16 cellular contexts compared by ENCODE assay signal in genomic region chr22:24699861-24700260, GRCh38.
DNase-seq lines count a peak whose midpoint lies in the region; ATAC-seq and TF ChIP-seq lines count a peak whose summit lies in the region.
"Had no signal": no experiment of that assay in that cellular context is flagged by ENCODE, and none has a peak within 500 bp of the region (broad histone marks: within the 10 kb centered on the region; RNA-seq: fewer than 3 reads in every experiment).

No MANE protein-coding gene starts in this region.

- no peak overlapping the region for H3K56ac ChIP-seq in IMR-90 (ENCODE audit: extremely low read depth, insufficient read depth, low read length)

- no peak overlapping the region for H3K4me3 ChIP-seq in BLaER1 treated with 17β-estradiol and CSF1 and Interleukin-3, amounts not matched to agents 10 nM and 100 nM
- H3K4me3 ChIP-seq in IMR-90 (ENCODE audit: insufficient read depth, low read depth, low read length): no peak overlapping the region
- H3K4me3 ChIP-seq in neuronal stem cell (ENCODE audit: low read length in 2 of 2): no peak overlapping the region

- no peak overlapping the region for H2BK5ac ChIP-seq in IMR-90 (ENCODE audit: low read depth, low read length, poor library complexity, severe bottlenecking)
- no peak overlapping the region for H2BK5ac ChIP-seq in neuronal stem cell (ENCODE audit: low read length)

- no peaks in the 10 kb centered on the region for H3K79me1 ChIP-seq in IMR-90 (ENCODE audit: low read depth in 1 of 2, low read length in 2 of 2)
- peaks cover 1% of the 10 kb centered on the region for H3K79me1 ChIP-seq in neuronal stem cell (ENCODE audit: low read depth, low read length)

- peak overlapping the region; percentile 40 for H2BK20ac ChIP-seq in IMR-90 (ENCODE audit: low read depth, low read length)

- WGBS in IMR-90 (ENCODE audit: extremely low coverage in 2 of 2, insufficient read length in 1 of 2), 2 experiments: 87% methylated on average over 3 of the region's 5 CpGs; no CpG with 5 or more reads in 1 of the 2 experiments
- WGBS in neuronal stem cell (ENCODE audit: extremely low coverage in 2 of 2, insufficient read length in 2 of 2, insufficient replicate concordance in 1 of 2), 2 donors: no CpG with 5 or more reads among the region's 5 CpGs

- peak overlapping the region in 3 of 11 experiments; percentile 4 to 35 (median 25); a peak in 3 of 22 replicates for H3K27ac ChIP-seq in BLaER1 treated with 17β-estradiol and CSF1 and Interleukin-3, amounts not matched to agents 10 nM and 100 nM
- H3K27ac ChIP-seq in IMR-90 (ENCODE audit: insufficient read depth, low read length) (no peak overlapping the region), neuronal stem cell (replicated peaks; ENCODE audit: low read length) (no peak overlapping the region)

- ATAC-seq in IMR-90 (ENCODE audit: low read depth) (no peak), esophagus mucosa (peak; percentile 5)
- no peak for ATAC-seq in stimulated activated effector memory CD8-positive, alpha-beta T cell treated with anti-CD3 and anti-CD28 coated beads, Interleukin-12 subunit alpha, Interleukin-12 subunit beta, amount 100 ng/mL, for 72 hours

- peak overlapping the region in 9 of 11 experiments; percentile 14 to 61 (median 40); a peak in 13 of 22 replicates for H3K4me2 ChIP-seq in BLaER1 treated with 17β-estradiol and CSF1 and Interleukin-3, amounts not matched to agents 10 nM and 100 nM
- H3K4me2 ChIP-seq in IMR-90 (ENCODE audit: low read depth, low read length) (no peak overlapping the region), neuronal stem cell (ENCODE audit: insufficient read depth, low read length, poor library complexity, severe bottlenecking) (no peak overlapping the region)

- POLR2A ChIA-PET in IMR-90 (lab: Charles Lee; ENCODE audit: unreplicated experiment): no interaction called here

- H3K27ac Mint-ChIP-seq in stimulated activated effector memory CD8-positive, alpha-beta T cell treated with anti-CD3 and anti-CD28 coated beads, Interleukin-12 subunit alpha, Interleukin-12 subunit beta, amount 100 ng/mL, for 72 hours: no peak overlapping the region
- H3K27ac Mint-ChIP-seq: CD8-positive, alpha-beta memory T cell; IgD-negative memory B cell had no signal

- dilution Hi-C loops in IMR-90 (cut with HindIII; ENCODE audit: low sequenced_read_pairs, unreplicated experiment): no loop called here

- no peak overlapping the region for H2BK12ac ChIP-seq in neuronal stem cell (ENCODE audit: low read length)

- H3K9ac ChIP-seq in BLaER1 treated with 17β-estradiol and CSF1 and Interleukin-3, amounts not matched to agents 10 nM and 100 nM: 0 out of 22 replicates have a peak overlapping the region, but pooled peaks of 2 of the 11 experiments have one; percentile 7 to 9
- H3K9ac ChIP-seq in IMR-90 (ENCODE audit: low read depth, low read length): no peak overlapping the region
- no peak overlapping the region for H3K9ac ChIP-seq in neuronal stem cell (ENCODE audit: low read depth, low read length, poor library complexity)

- H3K4me3 Mint-ChIP-seq in stimulated activated effector memory CD8-positive, alpha-beta T cell treated with anti-CD3 and anti-CD28 coated beads, Interleukin-12 subunit alpha, Interleukin-12 subunit beta, amount 100 ng/mL, for 72 hours: no peak overlapping the region
- H3K4me3 Mint-ChIP-seq: CD8-positive, alpha-beta memory T cell; H9; IgD-negative memory B cell had no signal

- H4K8ac ChIP-seq in IMR-90 (ENCODE audit: low read depth in 2 of 2, low read length in 2 of 2): no peak overlapping the region
- H4K8ac ChIP-seq in neuronal stem cell (ENCODE audit: low read depth, low read length): no peak overlapping the region

- H2BK120ac ChIP-seq in IMR-90 (ENCODE audit: low read depth, low read length) (peak overlapping the region; percentile 19), neuronal stem cell (ENCODE audit: low read depth, low read length) (no peak overlapping the region)

- H4K20me1 ChIP-seq in BLaER1 treated with 17β-estradiol and CSF1 and Interleukin-3, amounts not matched to agents 10 nM and 100 nM: no peaks in the 10 kb centered on the region
- H4K20me1 ChIP-seq in IMR-90 (ENCODE audit: insufficient read depth, low read length): no peaks in the 10 kb centered on the region

- no peak for DNase-seq in IMR-90
- DNase-seq in neuronal stem cell (ENCODE audit: low spot score): no peak
- no peak for DNase-seq in stimulated activated effector memory CD8-positive, alpha-beta T cell treated with anti-CD3 and anti-CD28 coated beads, Interleukin-12 subunit alpha, Interleukin-12 subunit beta, amount 100 ng/mL, for 72 hours (ENCODE audit: low spot score in 2 of 2)
- DNase-seq in SKM-1 (lab: John Stamatoyannopoulos, UW; ENCODE audit: unreplicated experiment): no peak
- DNase-seq in effector CD8-positive, alpha-beta T cell (lab: John Stamatoyannopoulos, UW): no peak
- no peak for DNase-seq in NCI-H1930 (lab: John Stamatoyannopoulos, UW)
- DNase-seq: CD8-positive, alpha-beta memory T cell; H9; MM.1S; NCI-H1092; NCI-H146; NCI-H2081; Right ventricle myocardium superior had no signal

- H3K9me3 Mint-ChIP-seq in stimulated activated effector memory CD8-positive, alpha-beta T cell treated with anti-CD3 and anti-CD28 coated beads, Interleukin-12 subunit alpha, Interleukin-12 subunit beta, amount 100 ng/mL, for 72 hours: no peaks in the 10 kb centered on the region
- H3K9me3 Mint-ChIP-seq: CD8-positive, alpha-beta memory T cell; H9; IgD-negative memory B cell had no signal

- H3K23ac ChIP-seq in IMR-90 (ENCODE audit: low read depth, low read length) (no peak overlapping the region), neuronal stem cell (ENCODE audit: low read depth, low read length, poor library complexity) (no peak overlapping the region)

- no peak for TF ChIP-seq RAD21 in IMR-90 (IDR thresholded peaks at IDR 0.05; ENCODE audit: low read length)

- CTCF ChIA-PET in IMR-90 (lab: Yijun Ruan, JAX): no interaction called here

- no peak overlapping the region for H2AK9ac ChIP-seq in IMR-90 (replicated peaks; ENCODE audit: low read depth, low read length, poor library complexity)

- H4K5ac ChIP-seq in IMR-90 (ENCODE audit: low read depth, low read length): no peak overlapping the region; the same call in 1 of the 2 replicates

- H3K36me3 ChIP-seq in BLaER1 treated with 17β-estradiol and CSF1 and Interleukin-3, amounts not matched to agents 10 nM and 100 nM: no peaks in the 10 kb centered on the region
- H3K36me3 ChIP-seq in IMR-90 (ENCODE audit: control insufficient read depth, insufficient read depth, low read length) (no peaks in the 10 kb centered on the region), neuronal stem cell (replicated peaks in 1 of 2; ENCODE audit: control insufficient read depth in 2 of 2, insufficient read depth in 2 of 2, low read length in 2 of 2) (no peaks in the 10 kb centered on the region)

- H3K4me1 Mint-ChIP-seq in stimulated activated effector memory CD8-positive, alpha-beta T cell treated with anti-CD3 and anti-CD28 coated beads, Interleukin-12 subunit alpha, Interleukin-12 subunit beta, amount 100 ng/mL, for 72 hours: no peaks in the 10 kb centered on the region
- H3K4me1 Mint-ChIP-seq: CD8-positive, alpha-beta memory T cell; IgD-negative memory B cell had no signal

- in situ Hi-C loops in IMR-90 (cut with MboI; ENCODE audit: low sequenced_read_pairs): no loop called here

- H3K9me3 ChIP-seq in BLaER1 treated with 17β-estradiol and CSF1 and Interleukin-3, amounts not matched to agents 10 nM and 100 nM (replicated peaks in 1 of 11): no peaks in the 10 kb centered on the region; a peak in 1 of 22 replicates
- H3K9me3 ChIP-seq in IMR-90 (ENCODE audit: control insufficient read depth, insufficient read depth, low read length): no peaks in the 10 kb centered on the region
- H3K9me3 ChIP-seq in neuronal stem cell (replicated peaks in 1 of 2; ENCODE audit: control insufficient read depth in 2 of 2, insufficient read depth in 1 of 2, low read depth in 1 of 2, low read length in 2 of 2): peaks cover 0 to 1% of the 10 kb centered on the region in 2 donors

- no peak overlapping the region; the same call in 1 of the 2 replicates for H2AK5ac ChIP-seq in IMR-90 (ENCODE audit: low read depth, low read length)
- H2AK5ac ChIP-seq in neuronal stem cell (ENCODE audit: low read depth, low read length): no peak overlapping the region

- no peak overlapping the region for H3K14ac ChIP-seq in IMR-90 (replicated peaks; ENCODE audit: low read depth, low read length)
- no peak overlapping the region for H3K14ac ChIP-seq in neuronal stem cell (ENCODE audit: low read length)

- H3K18ac ChIP-seq in IMR-90 (ENCODE audit: low read depth, low read length): no peak overlapping the region
- H3K18ac ChIP-seq in neuronal stem cell (ENCODE audit: low read length): peak overlapping the region; percentile 77

- no peak for TF ChIP-seq CTCF in IMR-90 (conservative IDR thresholded peaks at IDR 0.05; ENCODE audit: low read depth, low read length)

- BruUV-seq in IMR-90 (replicated peaks; lab: Mats Ljungman, UMichigan): no TSS peak

- peak overlapping the region; percentile 22; the same call in 1 of the 2 replicates for H3K4ac ChIP-seq in IMR-90 (ENCODE audit: low read depth, low read length)
- no peak overlapping the region for H3K4ac ChIP-seq in neuronal stem cell (ENCODE audit: low read length)

- H2AFZ ChIP-seq in IMR-90 (replicated peaks; ENCODE audit: low read length, poor library complexity) (no peak overlapping the region), neuronal stem cell (ENCODE audit: low read length) (no peak overlapping the region)

- H3K27me3 ChIP-seq in BLaER1 treated with 17β-estradiol and CSF1 and Interleukin-3, amounts not matched to agents 10 nM and 100 nM: no peaks in the 10 kb centered on the region
- H3K27me3 ChIP-seq in IMR-90 (ENCODE audit: control insufficient read depth, insufficient read depth, low read length) (no peaks in the 10 kb centered on the region), neuronal stem cell (ENCODE audit: control insufficient read depth in 3 of 3, insufficient read depth in 3 of 3, low read depth in 1 of 3, low read length in 3 of 3) (peaks cover 0 to 17% (median 0%) of the 10 kb centered on the region in 3 experiments)

- H2BK15ac ChIP-seq in IMR-90 (ENCODE audit: low read depth, low read length) (no peak overlapping the region), neuronal stem cell (ENCODE audit: low read length) (no peak overlapping the region)

- H4K91ac ChIP-seq in IMR-90 (ENCODE audit: insufficient read depth, low read depth, low read length) (peak overlapping the region; percentile 44; the same call in 1 of the 2 replicates), neuronal stem cell (ENCODE audit: low read depth, low read length, poor library complexity) (no peak overlapping the region)

- no peak for TF ChIP-seq POLR2A in IMR-90 (IDR thresholded peaks at IDR 0.05; ENCODE audit: low read depth, low read length)

- H3K9me1 ChIP-seq in IMR-90 (ENCODE audit: insufficient read depth, low read length): peaks cover 22% of the 10 kb centered on the region

- peaks cover 33 to 57% (median 51%) of the 10 kb centered on the region in 10 experiments for H3K4me1 ChIP-seq in BLaER1 treated with 17β-estradiol and CSF1 and Interleukin-3, amounts not matched to agents 10 nM and 100 nM
- H3K4me1 ChIP-seq in IMR-90 (ENCODE audit: control insufficient read depth, insufficient read depth, low read length): peaks cover 24% of the 10 kb centered on the region
- H3K4me1 ChIP-seq in neuronal stem cell (ENCODE audit: control insufficient read depth in 2 of 2, insufficient read depth in 1 of 2, low read depth in 1 of 2, low read length in 2 of 2): peaks cover 11 to 18% of the 10 kb centered on the region in 2 donors

- intact Hi-C loops in IMR-90 (cut with micrococcal nuclease): no loop called here

- H3K36me3 Mint-ChIP-seq in stimulated activated effector memory CD8-positive, alpha-beta T cell treated with anti-CD3 and anti-CD28 coated beads, Interleukin-12 subunit alpha, Interleukin-12 subunit beta, amount 100 ng/mL, for 72 hours: no peaks in the 10 kb centered on the region
- H3K36me3 Mint-ChIP-seq: CD8-positive, alpha-beta memory T cell; IgD-negative memory B cell had no signal

Comparison
In these comparisons a context has a peak if more than half of its experiments do, and no peak if none do; other contexts are left out.
1. H3K4me2 ChIP-seq: peak in BLaER1 treated with 17β-estradiol and CSF1 and Interleukin-3, amounts not matched to agents 10 nM and 100 nM (9 of 11); none in IMR-90 (single experiment) and neuronal stem cell (single experiment).